In the genomic region with DNA sequence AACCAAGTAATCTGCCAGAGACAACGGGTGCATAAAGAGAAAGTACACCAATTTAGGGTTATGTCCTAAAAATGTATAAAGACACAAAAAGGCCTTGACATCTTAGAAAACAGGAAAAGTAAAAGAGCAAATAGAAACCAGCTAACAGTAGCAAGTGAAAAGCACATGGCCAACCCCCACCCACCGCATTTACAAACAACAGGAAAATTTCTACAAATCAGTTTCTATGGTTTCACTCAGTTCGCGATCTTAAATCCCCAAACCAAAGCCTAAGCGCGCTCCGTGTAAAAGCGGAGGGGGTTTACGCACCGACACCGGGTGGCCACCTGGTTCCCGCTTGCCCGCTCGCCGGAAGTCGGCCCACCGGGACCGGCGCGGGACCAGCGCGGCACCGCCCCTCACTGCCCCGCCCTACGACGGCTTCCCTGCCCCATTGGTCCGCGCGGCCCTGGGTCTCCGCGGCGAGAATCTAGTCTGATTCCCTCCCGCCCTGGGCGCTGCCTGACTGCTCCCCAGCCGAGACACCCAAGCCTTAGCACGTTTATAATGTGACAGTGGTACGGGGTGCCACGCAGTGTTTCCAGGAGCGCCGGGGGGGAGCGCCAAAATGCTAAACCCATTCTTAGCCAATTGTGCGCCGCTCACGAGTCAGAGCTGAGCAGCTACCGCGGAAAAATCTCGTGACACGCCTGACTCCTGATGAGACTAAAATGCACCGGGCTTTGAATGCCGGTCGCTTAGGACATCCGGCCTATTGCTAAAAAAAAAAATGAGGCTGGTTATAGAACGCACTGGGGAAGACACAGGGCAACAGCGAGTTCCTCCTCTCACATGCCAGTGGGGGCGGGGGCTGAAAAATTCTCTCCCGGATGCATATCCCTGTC, we compare ENCODE assay signal across 8 cellular contexts. TPM values are rescaled to one million over a fixed set of nuclear protein-coding genes. Genes with fewer than 3 reads are reported as not detected.
A peak's percentile ranks its signal among the peaks of the same experiment; 100 is the strongest.
DNase-seq lines count a peak whose midpoint lies in the region; ATAC-seq and TF ChIP-seq lines count a peak whose summit lies in the region.

TSS of gene GART (minus strand) at position 362 of the 884 bp plus-strand sequence. CDS start 2,802 bp downstream, outside the sequence.

- H3K79me2 ChIP-seq in neural cell (replicated peaks; ENCODE audit: insufficient read depth, low read length) = peaks cover 65% of the 10 kb centered on the region

- peak within 1 kb of the TSS; percentile 94 for H3K4me3 ChIP-seq in fibroblast of the aortic adventitia (ENCODE audit: low read depth, low read length)
- H3K4me3 ChIP-seq in neural cell (ENCODE audit: low read length) = peak within 1 kb of the TSS; percentile 72
- peak within 1 kb of the TSS; percentile 70 to 81 (median 78) for H3K4me3 ChIP-seq in stomach

- H3K27ac ChIP-seq in KOPT-K1 (ENCODE audit: low read depth, low read length, poor library complexity, severe bottlenecking) (peak within 1 kb of the TSS; percentile 100), neural cell (ENCODE audit: low read length) (peak within 1 kb of the TSS; percentile 99), stomach (peak within 1 kb of the TSS; percentile 91 to 99 (median 99))

- intact Hi-C loops in stomach (cut with DNase I; ENCODE audit: low total_unique reads) = no loop called here

- H3K27me3 ChIP-seq in neural cell (ENCODE audit: insufficient read depth, low read depth, low read length) (no peaks in the 10 kb centered on the region), stomach (no peaks in the 10 kb centered on the region)

- TF ChIP-seq POLR2A in Raji (IDR thresholded peaks at IDR 0.05; ENCODE audit: insufficient read depth, low read depth, low read length) (peak; percentile 73), stomach (IDR thresholded peaks at IDR 0.05) (peak in 1 of 4 donors; percentile 36)

- TF ChIP-seq CTCF in fibroblast of the aortic adventitia (IDR thresholded peaks at IDR 0.05; ENCODE audit: insufficient read depth, low read length) = no peak
- no peak for TF ChIP-seq CTCF in neural cell (IDR thresholded peaks at IDR 0.05; ENCODE audit: poor library complexity, severe bottlenecking)
- no peak for TF ChIP-seq CTCF in stomach (IDR thresholded peaks at IDR 0.05)

- H3K9ac ChIP-seq in neural cell (ENCODE audit: low read length) = peak within 1 kb of the TSS; percentile 96

- TF ChIP-seq EP300 in neural cell (conservative IDR thresholded peaks at IDR 0.05; ENCODE audit: poor library complexity, severe bottlenecking) (no peak), stomach (IDR thresholded peaks at IDR 0.05) (no peak)

- H3K4me2 ChIP-seq in neural cell (ENCODE audit: low read length) = peak within 1 kb of the TSS; percentile 84

- peaks cover 3% of the 10 kb centered on the region for H4K20me1 ChIP-seq in neural cell (ENCODE audit: insufficient read depth)

- peaks cover 27 to 69% (median 46%) of the 10 kb centered on the region in 4 donors for H3K4me1 ChIP-seq in stomach

- no peaks in the 10 kb centered on the region for H3F3A ChIP-seq in neural cell (ENCODE audit: insufficient read depth, low read length, poor library complexity, severe bottlenecking)

- peak within 1 kb of the TSS; percentile 78 for H2AFZ ChIP-seq in neural cell (ENCODE audit: low read depth, low read length)

- ATAC-seq in GM21825 (IDR thresholded peaks at IDR 0.05; ENCODE audit: unreplicated experiment) = peak; percentile 57

- peak; percentile 16 for TF ChIP-seq RAD21 in neural cell (conservative IDR thresholded peaks at IDR 0.05)

- peak; percentile 80 for DNase-seq in EH (ENCODE audit: low read depth)
- peak; percentile 79 for DNase-seq in activated T-helper 9 cell treated with anti-CD3 and anti-CD28 coated beads, Interleukin-2, amount 50 U/mL, for 16 hours (ENCODE audit: low read depth)
- DNase-seq in fibroblast of the aortic adventitia (ENCODE audit: low read depth) = peak; percentile 63
- DNase-seq in stomach = peak; percentile 86

- H3K36me3 ChIP-seq in KOPT-K1 (ENCODE audit: insufficient read depth, low read length) = peaks cover 44% of the 10 kb centered on the region
- no peaks in the 10 kb centered on the region for H3K36me3 ChIP-seq in neural cell (ENCODE audit: insufficient read depth, low read length)
- H3K36me3 ChIP-seq in stomach = peaks cover 11 to 31% (median 30%) of the 10 kb centered on the region in 4 donors

- 0 to 1% (median 0%) methylated on average over 25 to 56 of the region's 56 CpGs for WGBS in stomach, 5 donors

- H3K9me3 ChIP-seq in KOPT-K1 (ENCODE audit: insufficient read depth, low read length, poor library complexity, severe bottlenecking) (no peaks in the 10 kb centered on the region), neural cell (ENCODE audit: low read length) (no peaks in the 10 kb centered on the region), stomach (no peaks in the 10 kb centered on the region)

- no peaks in the 10 kb centered on the region for H3K9me2 ChIP-seq in neural cell (ENCODE audit: insufficient read depth, low read length)

TF ChIP-seq in neural cell, 6 proteins besides CTCF, POLR2A, EP300 and RAD21:
- no peak for TF ChIP-seq SMC3 (conservative IDR thresholded peaks at IDR 0.05; ENCODE audit: poor library complexity)
- TF ChIP-seq POLR2AphosphoS5 (IDR thresholded peaks at IDR 0.05) = peak; percentile 90
- TF ChIP-seq EZH2 (IDR thresholded peaks at IDR 0.05; ENCODE audit: borderline replicate concordance, insufficient read depth, low read length, poor library complexity, severe bottlenecking) = no peak
- peak; percentile 97 for TF ChIP-seq MXI1 (conservative IDR thresholded peaks at IDR 0.05; ENCODE audit: poor library complexity, severe bottlenecking)
- no peak for TF ChIP-seq REST (IDR thresholded peaks at IDR 0.05; ENCODE audit: borderline replicate concordance)
- peak; percentile 84 for TF ChIP-seq TAF1 (IDR thresholded peaks at IDR 0.05; ENCODE audit: low read depth)
TF ChIP-seq in neural cell: peak in this region for 3.

RNA-seq across cellular contexts. Expression of gene GART, which starts in this region (rescaled TPM):
- total RNA-seq in fibroblast of the aortic adventitia (ENCODE audit: low replicate concordance) (75.4 and 104 TPM in 2 replicates), stomach (100 to 1,000 TPM in 2 of 5 donors, 10 to 100 TPM in 2, 1 to 10 TPM in 1; 4.1 to 126 (median 85.1) TPM)
- polyA plus RNA-seq in neural cell (87.5 and 107 TPM in 2 replicates), stomach (10 to 100 TPM; 15.5 to 20.8 (median 19.5) TPM)
- polyA minus RNA-seq in neural cell = 82.3 and 110 TPM in 2 replicates

Comparison
In these comparisons a context has a peak if more than half of its experiments do, and no peak if none do; other contexts are left out.
1. Peak in every context shown above with its lines: DNase-seq, ATAC-seq, H3K4me3 ChIP-seq and H3K27ac ChIP-seq.